1 cellular context compared by ENCODE assay signal in genomic region chr11:66388746-66389386, GRCh38.
TF ChIP-seq lines count a peak whose summit lies in the region.

No MANE protein-coding gene starts in this region.

TF ChIP-seq in IMR-90, 13 proteins besides CTCF, POLR2A, EP300 and RAD21:
- no peak for TF ChIP-seq NFE2L2 (IDR thresholded peaks at IDR 0.05; ENCODE audit: low read depth, low read length)
- TF ChIP-seq SMC3 (IDR thresholded peaks at IDR 0.05; ENCODE audit: low read depth, low read length), result peak; percentile 47
- TF ChIP-seq RCOR1 (IDR thresholded peaks at IDR 0.05; ENCODE audit: insufficient replicate concordance, low read length), result no peak
